12 cellular contexts compared by ENCODE assay signal in genomic region chr1:186806477-186806876, GRCh38. TPM values are rescaled to one million over a fixed set of nuclear protein-coding genes. Genes with fewer than 3 reads are reported as not detected.
DNase-seq lines count a peak whose midpoint lies in the region; ATAC-seq, FAIRE-seq and TF ChIP-seq lines count a peak whose summit lies in the region.
"Had no signal": no experiment of that assay in that cellular context is flagged by ENCODE, and none has a peak within 500 bp of the region (broad histone marks: within the 10 kb centered on the region; RNA-seq: fewer than 3 reads in every experiment).

No MANE protein-coding gene starts in this region.

- H3K9ac ChIP-seq in Karpas-422 (ENCODE audit: low read length) = no peak overlapping the region
- H3K9ac ChIP-seq in astrocyte (ENCODE audit: low read length) = no peak overlapping the region
- no peak overlapping the region for H3K9ac ChIP-seq in neural progenitor cell
- H3K9ac ChIP-seq: BLaER1 had no signal

- H3K27ac ChIP-seq in Karpas-422 (ENCODE audit: low read length) (no peak overlapping the region), astrocyte (ENCODE audit: low read depth, low read length) (no peak overlapping the region), neural progenitor cell (no peak overlapping the region), uterus (no peak overlapping the region)
- H3K27ac ChIP-seq: BLaER1 had no signal

- TF ChIP-seq CTCF in astrocyte (IDR thresholded peaks at IDR 0.05; ENCODE audit: insufficient read depth, low read depth, low read length) = peak; percentile 17
- TF ChIP-seq CTCF in neural progenitor cell (IDR thresholded peaks at IDR 0.05) = no peak
- TF ChIP-seq CTCF in uterus (IDR thresholded peaks at IDR 0.05) = no peak

- intact Hi-C loops in uterus (cut with DNase I; ENCODE audit: low total_unique reads) = no loop called here

- H3K9me3 ChIP-seq in Karpas-422 (ENCODE audit: low read length) (no peaks in the 10 kb centered on the region), astrocyte (ENCODE audit: insufficient read depth, low read depth, low read length) (no peaks in the 10 kb centered on the region), neural progenitor cell (ENCODE audit: low read depth) (no peaks in the 10 kb centered on the region), uterus (no peaks in the 10 kb centered on the region)
- H3K9me3 ChIP-seq: BLaER1, HAP-1 had no signal

- H3K9me3 Mint-ChIP-seq in astrocyte (ENCODE audit: unreplicated experiment) (no peaks in the 10 kb centered on the region), neural progenitor cell (no peaks in the 10 kb centered on the region)
- H3K9me3 Mint-ChIP-seq: activated naive CD4-positive, alpha-beta T cell treated with anti-CD3 and anti-CD28 coated beads, Interleukin-2, amount 50 U/mL, for 24 hours had no signal

- H3K27me3 ChIP-seq in Karpas-422 (ENCODE audit: low read length) = no peaks in the 10 kb centered on the region
- H3K27me3 ChIP-seq in astrocyte (ENCODE audit: insufficient read depth, low read length) = no peaks in the 10 kb centered on the region
- no peaks in the 10 kb centered on the region for H3K27me3 ChIP-seq in neural progenitor cell
- H3K27me3 ChIP-seq in uterus = no peaks in the 10 kb centered on the region

- no peaks in the 10 kb centered on the region for H3K4me1 Mint-ChIP-seq in astrocyte (ENCODE audit: low read depth, unreplicated experiment)
- no peaks in the 10 kb centered on the region for H3K4me1 Mint-ChIP-seq in neural progenitor cell
- H3K4me1 Mint-ChIP-seq: activated naive CD4-positive, alpha-beta T cell treated with anti-CD3 and anti-CD28 coated beads, Interleukin-2, amount 50 U/mL, for 24 hours; immature natural killer cell had no signal

- H3K36me3 ChIP-seq in Karpas-422 (ENCODE audit: insufficient read depth, low read length) = no peaks in the 10 kb centered on the region
- no peaks in the 10 kb centered on the region for H3K36me3 ChIP-seq in astrocyte (ENCODE audit: insufficient read depth, low read length)
- no peaks in the 10 kb centered on the region for H3K36me3 ChIP-seq in neural progenitor cell
- H3K36me3 ChIP-seq in uterus = no peaks in the 10 kb centered on the region
- H3K36me3 ChIP-seq: BLaER1, HAP-1 had no signal

- 0 out of 2 replicates have a peak, but pooled peaks cover 4% of the 10 kb centered on the region for H3K9me2 ChIP-seq in Karpas-422 (replicated peaks; ENCODE audit: insufficient read depth, low read length)

- H2AFZ ChIP-seq in Karpas-422 (ENCODE audit: low read length) (no peak overlapping the region), astrocyte (ENCODE audit: low read depth, low read length) (no peak overlapping the region), neural progenitor cell (replicated peaks) (no peak overlapping the region)

- H3K27me3 Mint-ChIP-seq in astrocyte (ENCODE audit: low read depth, unreplicated experiment) (no peaks in the 10 kb centered on the region), neural progenitor cell (ENCODE audit: insufficient read depth, low read depth) (no peaks in the 10 kb centered on the region)

- H3K4me3 ChIP-seq in Karpas-422 (ENCODE audit: low read length) (no peak overlapping the region), astrocyte (ENCODE audit: insufficient read depth, low read depth, low read length) (no peak overlapping the region), neural progenitor cell (no peak overlapping the region), uterus (no peak overlapping the region)
- H3K4me3 ChIP-seq: BLaER1, HAP-1 had no signal

- H3K4me3 Mint-ChIP-seq in astrocyte (ENCODE audit: unreplicated experiment) (no peak overlapping the region), neural progenitor cell (no peak overlapping the region)
- H3K4me3 Mint-ChIP-seq: activated naive CD4-positive, alpha-beta T cell treated with anti-CD3 and anti-CD28 coated beads, Interleukin-2, amount 50 U/mL, for 24 hours; immature natural killer cell had no signal

- DNase-seq in NCI-H748 (lab: John Stamatoyannopoulos, UW; ENCODE audit: unreplicated experiment) (peak; percentile 4), NCI-H748 treated with DMSO at 0.1 percent for 48 hours (lab: John Stamatoyannopoulos, UW) (no peak), Karpas-422 (peak; percentile 56), astrocyte (ENCODE audit: low read depth) (no peak), neural progenitor cell (ENCODE audit: low spot score) (peak; percentile 33), amygdala (lab: John Stamatoyannopoulos, UW) (no peak), uterus (no peak)
- DNase-seq: immature natural killer cell had no signal

- no peak for TF ChIP-seq POLR2A in uterus (IDR thresholded peaks at IDR 0.05)

- ATAC-seq in HG03175 (IDR thresholded peaks at IDR 0.05; ENCODE audit: unreplicated experiment) = no peak

- no peaks in the 10 kb centered on the region for H4K20me1 ChIP-seq in Karpas-422 (ENCODE audit: insufficient read depth, low read depth, low read length)
- H4K20me1 ChIP-seq in astrocyte (ENCODE audit: insufficient read depth, low read length) = no peaks in the 10 kb centered on the region
- H4K20me1 ChIP-seq in neural progenitor cell (ENCODE audit: low read depth) = no peaks in the 10 kb centered on the region
- H4K20me1 ChIP-seq: BLaER1 had no signal

- no peaks in the 10 kb centered on the region for H3K36me3 Mint-ChIP-seq in astrocyte (ENCODE audit: low read depth, unreplicated experiment)
- H3K36me3 Mint-ChIP-seq in neural progenitor cell = no peaks in the 10 kb centered on the region
- H3K36me3 Mint-ChIP-seq: activated naive CD4-positive, alpha-beta T cell treated with anti-CD3 and anti-CD28 coated beads, Interleukin-2, amount 50 U/mL, for 24 hours; immature natural killer cell had no signal

- H3K27ac Mint-ChIP-seq in astrocyte (ENCODE audit: unreplicated experiment) (no peak overlapping the region), neural progenitor cell (no peak overlapping the region)
- H3K27ac Mint-ChIP-seq: activated naive CD4-positive, alpha-beta T cell treated with anti-CD3 and anti-CD28 coated beads, Interleukin-2, amount 50 U/mL, for 24 hours; immature natural killer cell had no signal

- H3K79me2 ChIP-seq in Karpas-422 (ENCODE audit: low read length) (no peaks in the 10 kb centered on the region), astrocyte (ENCODE audit: insufficient read depth, low read length) (no peaks in the 10 kb centered on the region), neural progenitor cell (ENCODE audit: low read depth) (no peaks in the 10 kb centered on the region)

- no peaks in the 10 kb centered on the region for H3F3A ChIP-seq in neural progenitor cell (ENCODE audit: low read depth)

- no peaks in the 10 kb centered on the region for H3K4me1 ChIP-seq in Karpas-422 (ENCODE audit: low read length)
- no peaks in the 10 kb centered on the region for H3K4me1 ChIP-seq in astrocyte (ENCODE audit: insufficient read depth, low read length)
- no peaks in the 10 kb centered on the region for H3K4me1 ChIP-seq in neural progenitor cell
- H3K4me1 ChIP-seq in uterus = no peaks in the 10 kb centered on the region
- H3K4me1 ChIP-seq: BLaER1, HAP-1 had no signal

- H3K4me2 ChIP-seq in Karpas-422 (ENCODE audit: low read depth, low read length, poor library complexity, severe bottlenecking) (no peak overlapping the region), astrocyte (ENCODE audit: low read length) (no peak overlapping the region), neural progenitor cell (no peak overlapping the region)
- H3K4me2 ChIP-seq: BLaER1 had no signal

- FAIRE-seq in astrocyte (lab: Jason Lieb, UNC) = no peak

RNA-seq across cellular contexts. Expression of gene PLA2G4A, which starts 22.3 kb away (rescaled TPM):
- total RNA-seq in Karpas-422 (2014; rRNA removed; shearing (Covaris generic); ENCODE audit: low replicate concordance) = not detected in 2 replicates
- total RNA-seq in astrocyte (1.4 and 1.9 TPM in 2 replicates), neural progenitor cell (ENCODE audit: low replicate concordance) (0.81 and 1.0 TPM in 2 replicates), uterus (10 to 100 TPM in 3 of 4 donors, 1 to 10 TPM in 1; 8.7 to 32.7 (median 19.5) TPM)

Comparison
In these comparisons a context has a peak if more than half of its experiments do, and no peak if none do; other contexts are left out.
1. DNase-seq: peak in NCI-H748 (single experiment), Karpas-422 (single experiment) and neural progenitor cell (single experiment); none in NCI-H748 treated with DMSO at 0.1 percent for 48 hours (single experiment), astrocyte (single experiment), amygdala (0 of 56) and uterus (0 of 2).